35 cellular contexts compared by ENCODE assay signal in the genomic region with DNA sequence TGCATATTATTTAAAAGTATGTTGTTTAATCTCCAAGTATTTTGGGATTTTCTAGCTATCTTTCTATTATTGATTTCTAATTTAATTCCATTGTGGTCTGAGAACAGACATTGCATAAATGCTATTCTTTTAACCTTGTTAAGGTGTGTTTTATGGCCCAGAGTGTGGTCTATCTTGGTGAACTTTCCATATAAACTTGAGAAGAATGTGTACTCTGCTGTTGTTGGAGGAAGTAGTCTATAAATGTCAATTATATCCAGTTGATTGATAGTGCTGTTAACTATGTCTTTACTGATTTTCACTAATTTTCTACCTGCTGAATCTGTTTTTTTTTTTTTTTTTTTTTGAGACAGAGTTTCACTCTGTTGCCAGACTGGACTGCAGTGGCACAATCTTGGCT.
"Had no signal": no experiment of that assay in that cellular context is flagged by ENCODE, and none has a peak within 500 bp of the region (broad histone marks: within the 10 kb centered on the region; RNA-seq: fewer than 3 reads in every experiment).

No MANE protein-coding gene starts in this region.

- ATAC-seq: activated naive CD4-positive, alpha-beta T cell treated with anti-CD3 and anti-CD28 coated beads, Interleukin-2, amount 50 U/mL, for 72 hours; activated naive CD8-positive, alpha-beta T cell treated with anti-CD3 and anti-CD28 coated beads, Interleukin-2, amount 50 U/mL, for 24 hours; activated T-cell treated with anti-CD3 and anti-CD28 coated beads, Interleukin-2, amount 50 U/mL, for 4 hours; activated T-cell treated with anti-CD3 and anti-CD28 coated beads, Interleukin-2, amount 50 U/mL, for 72 hours; activated T-helper 17 cell treated with anti-CD3 and anti-CD28 coated beads, Interleukin-2, amount 50 U/mL, for 72 hours; body of pancreas had no signal

- H3K27me3 ChIP-seq: adrenal gland, ascending aorta, body of pancreas, brain microvascular endothelial cell, breast epithelium, cardiac muscle cell had no signal

- FAIRE-seq: astrocyte, bronchial epithelial cell had no signal

- H3K4me3 ChIP-seq: adrenal gland, ascending aorta, body of pancreas, breast epithelium, cardiac muscle cell had no signal

- H3K4me1 ChIP-seq: adrenal gland, ascending aorta, body of pancreas, breast epithelium had no signal

- DNase-seq: activated effector memory CD4-positive, alpha-beta T cell treated with anti-CD3 and anti-CD28 coated beads, Interleukin-2, amount 50 U/mL, for 16 hours; activated effector memory CD4-positive, alpha-beta T cell treated with Interleukin-2 at 50 U/mL for 16 hours; activated gamma-delta T cell; activated gamma-delta T cell treated with Interleukin-2 at 50 U/mL for 16 hours; activated naive CD4-positive, alpha-beta T cell; activated naive CD4-positive, alpha-beta T cell treated with anti-CD3 and anti-CD28 coated beads for 36 hours; activated naive CD4-positive, alpha-beta T cell treated with anti-CD3 and anti-CD28 coated beads, Interleukin-2, amount 10 ng/mL, durations not matched to agents 7 days and 5 days; activated naive CD4-positive, alpha-beta T cell treated with anti-CD3 and anti-CD28 coated beads, Interleukin-2, amount 50 U/mL, for 16 hours; activated naive CD4-positive, alpha-beta T cell treated with Interleukin-2 at 50 U/mL for 16 hours; activated naive CD8-positive, alpha-beta T cell treated with anti-CD3 and anti-CD28 coated beads for 36 hours; activated naive CD8-positive, alpha-beta T cell treated with anti-CD3 and anti-CD28 coated beads, Interleukin-2, amount 10 ng/mL, durations not matched to agents 7 days and 5 days; activated naive CD8-positive, alpha-beta T cell treated with anti-CD3 and anti-CD28 coated beads, Interleukin-2, amount 50 U/mL, for 24 hours; activated T-cell treated with anti-CD3 and anti-CD28 coated beads for 4 hours; activated T-cell treated with anti-CD3 and anti-CD28 coated beads, Interleukin-2, amount 50 U/mL, for 1 hour; activated T-cell treated with anti-CD3 and anti-CD28 coated beads, Interleukin-2, amount 50 U/mL, for 24 hours; activated T-cell treated with anti-CD3 and anti-CD28 coated beads, Interleukin-2, amount 50 U/mL, for 4 hours; activated T-cell treated with anti-CD3 and anti-CD28 coated beads, Interleukin-2, amount 50 U/mL, for 48 hours; activated T-cell treated with anti-CD3 and anti-CD28 coated beads, Interleukin-2, amount 50 U/mL, for 72 hours; adrenal gland; amniotic stem cell; amygdala; anterior cingulate cortex; aorta; body of pancreas; brain microvascular endothelial cell; caudate nucleus; central memory CD4-positive, alpha-beta T cell; cerebellar nuclear complex had no signal

- H3K9me3 ChIP-seq: adrenal gland, ascending aorta, breast epithelium had no signal

- H3K27ac ChIP-seq: adrenal gland, ascending aorta, body of pancreas, brain microvascular endothelial cell, breast epithelium, cardiac muscle cell had no signal

- H3K36me3 ChIP-seq: adrenal gland, ascending aorta, brain microvascular endothelial cell, breast epithelium, cardiac muscle cell had no signal
